19 cellular contexts compared by ENCODE assay signal in the genomic region with DNA sequence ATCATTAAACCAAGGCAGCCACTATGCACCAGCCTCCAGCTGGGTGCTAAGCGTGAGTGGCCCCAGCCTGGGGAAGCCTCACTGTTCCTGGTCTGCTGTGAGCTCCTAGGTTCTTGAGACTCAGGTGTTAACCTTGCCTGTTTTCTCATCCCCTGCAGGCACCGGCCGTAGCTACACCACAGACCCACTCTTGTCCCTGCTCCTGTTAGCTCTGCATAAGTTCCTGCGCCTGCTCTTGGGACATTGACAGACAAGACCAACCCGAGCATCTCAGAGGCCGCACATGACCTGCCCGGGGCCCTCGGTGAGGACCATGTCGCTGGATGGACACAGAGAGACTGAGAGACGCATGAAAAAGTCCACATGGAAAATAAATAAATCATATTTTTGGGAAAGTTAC. TPM values are rescaled to one million over a fixed set of nuclear protein-coding genes. Genes with fewer than 3 reads are reported as not detected.
"Had no signal": no experiment of that assay in that cellular context is flagged by ENCODE, and none has a peak within 500 bp of the region (broad histone marks: within the 10 kb centered on the region; RNA-seq: fewer than 3 reads in every experiment).

No MANE protein-coding gene starts in this region.

- H3K4me3 ChIP-seq: cardiac muscle cell, PC-9 had no signal

- H3K36me3 ChIP-seq: brain microvascular endothelial cell, cardiac muscle cell had no signal

- ATAC-seq: activated CD4-positive, CD25-positive, alpha-beta regulatory T cell treated with anti-CD3 and anti-CD28 coated beads, Interleukin-2, amount 50 U/mL, for 24 hours; activated CD8-positive, alpha-beta T cell treated with anti-CD3 and anti-CD28 coated beads for 36 hours had no signal

- H3K4me2 ChIP-seq: PC-9 had no signal

- H3K27me3 ChIP-seq: brain microvascular endothelial cell had no signal

- H3K27ac ChIP-seq: brain microvascular endothelial cell, cardiac muscle cell, PC-9 had no signal

- H2AFZ ChIP-seq: PC-9 had no signal

- DNase-seq: activated CD4-positive, alpha-beta T cell treated with anti-CD3 and anti-CD28 coated beads for 4 hours; activated CD8-positive, alpha-beta T cell treated with anti-CD3 and anti-CD28 coated beads for 36 hours; activated gamma-delta T cell; activated naive CD4-positive, alpha-beta T cell treated with anti-CD3 and anti-CD28 coated beads for 36 hours; amygdala; brain microvascular endothelial cell; NCI-H1930; NCI-H2171; NCI-H2227 treated with DMSO at 0.1 percent for 48 hours; NCI-H446 treated with DMSO at 0.1 percent for 48 hours; NCI-H524 treated with DMSO at 0.1 percent for 48 hours; NCI-H748 treated with DMSO at 0.1 percent for 48 hours; PC-9; SHP77 treated with DMSO at 0.1 percent for 48 hours had no signal

RNA-seq across cellular contexts. Expression of gene VSTM2B, which starts 37.9 kb away (rescaled TPM):
- total RNA-seq: activated CD8-positive, alpha-beta T cell treated with anti-CD3 and anti-CD28 coated beads for 36 hours; activated naive CD4-positive, alpha-beta T cell treated with anti-CD3 and anti-CD28 coated beads for 36 hours; activated T-helper 17 cell treated with anti-CD3 and anti-CD28 coated beads, Interleukin-2, amount 50 U/mL, for 72 hours; MCF 10A; PC-9; SK-MEL-5 had no signal
- polyA plus RNA-seq: cardiac muscle cell had no signal
